Comparison of ENCODE assay signal across 10 cellular contexts in the genomic region with DNA sequence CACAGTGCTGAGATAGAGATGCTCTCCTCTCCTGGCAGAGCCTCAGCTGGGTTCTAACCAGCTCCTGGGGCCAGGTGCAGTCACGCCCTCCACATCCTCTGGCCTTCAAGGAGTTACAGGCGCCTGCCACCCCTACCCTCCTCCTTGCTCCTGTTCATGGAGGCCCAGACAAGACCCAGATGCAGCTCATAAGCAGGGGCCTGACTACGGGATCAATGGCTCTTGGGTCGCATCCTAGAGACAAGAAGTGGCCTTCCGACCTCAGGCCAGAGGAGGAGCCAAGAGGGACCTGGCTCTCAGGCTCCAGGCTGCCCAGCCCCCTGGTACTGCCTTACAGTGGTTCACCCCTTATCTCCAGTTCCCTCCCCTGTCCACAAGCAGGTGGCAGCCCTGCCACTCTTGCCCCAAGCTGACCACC. TPM values are rescaled to one million over a fixed set of nuclear protein-coding genes. Genes with fewer than 3 reads are reported as not detected.
DNase-seq lines count a peak whose midpoint lies in the region; ATAC-seq and TF ChIP-seq lines count a peak whose summit lies in the region.
"Had no signal": no experiment of that assay in that cellular context is flagged by ENCODE, and none has a peak within 500 bp of the region (broad histone marks: within the 10 kb centered on the region; RNA-seq: fewer than 3 reads in every experiment).

No MANE protein-coding gene starts in this region.

- H3K36me3 ChIP-seq in MM.1S (replicated peaks; ENCODE audit: insufficient read depth, low read length) = 0 out of 2 replicates have a peak, but pooled peaks cover 3% of the 10 kb centered on the region
- H3K36me3 ChIP-seq in sigmoid colon = no peaks in the 10 kb centered on the region

- H3K27me3 ChIP-seq in MM.1S (replicated peaks; ENCODE audit: insufficient read depth, low read length) (no peaks in the 10 kb centered on the region), dorsolateral prefrontal cortex (no peaks in the 10 kb centered on the region), sigmoid colon (peaks cover 0 to 19% (median 3%) of the 10 kb centered on the region in 3 donors)

- DNase-seq in MM.1S = no peak
- DNase-seq in dorsolateral prefrontal cortex = no peak
- DNase-seq in sigmoid colon = no peak
- no peak for DNase-seq in NCI-H524 (lab: John Stamatoyannopoulos, UW)
- DNase-seq: EL, OCI-M1 had no signal

- H3K9me2 ChIP-seq in MM.1S (replicated peaks; ENCODE audit: insufficient read depth, low read length) = no peaks in the 10 kb centered on the region

- 34 to 44% methylated on average over 5 of the region's 5 CpGs for WGBS in sigmoid colon, 2 donors

- TF ChIP-seq EP300 in sigmoid colon (IDR thresholded peaks at IDR 0.05) = no peak

- H3K4me3 ChIP-seq in GM08714 (ENCODE audit: low read length) (peak overlapping the region; percentile 82), MM.1S (ENCODE audit: low read length) (peak overlapping the region; percentile 97), dorsolateral prefrontal cortex (peak overlapping the region in 52 of 59 donors; percentile 3 to 57 (median 36)), sigmoid colon (peak overlapping the region in 2 of 4 donors; percentile 32 to 38)

- H3K79me2 ChIP-seq in MM.1S (ENCODE audit: low read length) = peaks cover 75% of the 10 kb centered on the region

- intact Hi-C loops in dorsolateral prefrontal cortex (cut with DNase I) (no loop called here), sigmoid colon (cut with DNase I) (no loop called here)

- H2AFZ ChIP-seq in MM.1S (ENCODE audit: low read length) = peak overlapping the region; percentile 89

- no peak for TF ChIP-seq POLR2A in sigmoid colon (IDR thresholded peaks at IDR 0.05)

- peak overlapping the region; percentile 83 for H3K9ac ChIP-seq in MM.1S (ENCODE audit: low read length)

- H3K9me3 ChIP-seq in MM.1S (replicated peaks; ENCODE audit: insufficient read depth, low read length) (no peaks in the 10 kb centered on the region), sigmoid colon (no peaks in the 10 kb centered on the region)

- ATAC-seq in GM18861 (IDR thresholded peaks at IDR 0.05; ENCODE audit: unreplicated experiment) (no peak), GM21360 (IDR thresholded peaks at IDR 0.05; ENCODE audit: unreplicated experiment) (no peak), GM19351 (IDR thresholded peaks at IDR 0.05; ENCODE audit: unreplicated experiment) (no peak)

- peaks cover 3% of the 10 kb centered on the region; the same call in 1 of the 2 replicates for H3F3A ChIP-seq in MM.1S (ENCODE audit: insufficient read depth, low read length)

- H3K27ac ChIP-seq in MM.1S (ENCODE audit: low read length) (peak overlapping the region; percentile 49; the same call in 1 of the 2 replicates), dorsolateral prefrontal cortex (peak overlapping the region in 30 of 59 donors; percentile 13 to 79 (median 52)), sigmoid colon (peak overlapping the region; percentile 5 to 47 (median 27))

- H4K20me1 ChIP-seq in MM.1S (ENCODE audit: insufficient read depth, low read length) = no peaks in the 10 kb centered on the region

- TF ChIP-seq CTCF in MM.1S (IDR thresholded peaks at IDR 0.05; ENCODE audit: low read length) = no peak
- no peak for TF ChIP-seq CTCF in dorsolateral prefrontal cortex (IDR thresholded peaks at IDR 0.05 in 54 of 56, conservative IDR thresholded peaks at IDR 0.05 in 2 of 56; ENCODE audit: low read depth in 1 of 56, partially characterized antibody in 56 of 56)
- no peak for TF ChIP-seq CTCF in sigmoid colon (IDR thresholded peaks at IDR 0.05)

- H3K4me2 ChIP-seq in MM.1S (ENCODE audit: low read depth, low read length) = peak overlapping the region; percentile 96

- H3K4me1 ChIP-seq in MM.1S (ENCODE audit: low read length) = peaks cover 32% of the 10 kb centered on the region
- peaks cover 0 to 14% (median 12%) of the 10 kb centered on the region in 4 donors for H3K4me1 ChIP-seq in sigmoid colon

RNA-seq across cellular contexts. Expression of a gene that starts 23.0 kb away (rescaled TPM):
- 10 to 100 TPM in 119 of 120 experiments, 1 to 10 TPM in 1; 9.6 to 37.2 (median 18.9) TPM for total RNA-seq in dorsolateral prefrontal cortex
- total RNA-seq in sigmoid colon = 10 to 100 TPM in 1 of 4 donors, 1 to 10 TPM in 3; 9.1 to 16.6 (median 9.5) TPM
- 100 to 1,000 TPM in 1 of 3 donors, 10 to 100 TPM in 2; 40.8 to 144 (median 59.4) TPM for polyA plus RNA-seq in sigmoid colon
